ENCODE assay signal across 2 cellular contexts in genomic region chr1:65020774-65021173, GRCh38.
TF ChIP-seq lines count a peak whose summit lies in the region.

No MANE protein-coding gene starts in this region.

TF ChIP-seq in GM23338, 12 proteins besides CTCF, POLR2A, EP300 and RAD21:
- TF ChIP-seq ZNF462 (CRISPR knock-in tag; IDR thresholded peaks at IDR 0.05) (no peak), ZNF114 (CRISPR knock-in tag; IDR thresholded peaks at IDR 0.05) (no peak), JUNB (IDR thresholded peaks at IDR 0.05; ENCODE audit: unreplicated experiment) (no peak), STAT1 (IDR thresholded peaks at IDR 0.05; ENCODE audit: unreplicated experiment) (no peak), CREB1 (CRISPR knock-in tag; IDR thresholded peaks at IDR 0.05; ENCODE audit: low read depth) (no peak), NANOG (IDR thresholded peaks at IDR 0.05; ENCODE audit: borderline replicate concordance) (no peak)
TF ChIP-seq in GM23338: peak in this region for 0.

TF ChIP-seq in WTC11, 78 proteins besides CTCF, POLR2A, EP300 and RAD21 (continued from another document):
- TF ChIP-seq CDX4 (CRISPR knock-in tag; IDR thresholded peaks at IDR 0.05; ENCODE audit: borderline replicate concordance) (no peak), ZBTB21 (CRISPR knock-in tag; IDR thresholded peaks at IDR 0.05; ENCODE audit: borderline replicate concordance) (no peak), ETV6 (CRISPR knock-in tag; IDR thresholded peaks at IDR 0.05) (no peak), PRRX2 (CRISPR knock-in tag; IDR thresholded peaks at IDR 0.05) (no peak), HMGXB4 (CRISPR knock-in tag; IDR thresholded peaks at IDR 0.05) (no peak), ZNF416 (CRISPR knock-in tag; IDR thresholded peaks at IDR 0.05) (no peak), IRF1 (CRISPR knock-in tag; IDR thresholded peaks at IDR 0.05) (no peak), ZNF281 (CRISPR knock-in tag; IDR thresholded peaks at IDR 0.05) (no peak), SP1 (CRISPR knock-in tag; conservative IDR thresholded peaks at IDR 0.05) (no peak), ESRRA (CRISPR knock-in tag; IDR thresholded peaks at IDR 0.05; ENCODE audit: borderline replicate concordance) (no peak), ZBTB43 (CRISPR knock-in tag; IDR thresholded peaks at IDR 0.05) (no peak)
